In the genomic region with DNA sequence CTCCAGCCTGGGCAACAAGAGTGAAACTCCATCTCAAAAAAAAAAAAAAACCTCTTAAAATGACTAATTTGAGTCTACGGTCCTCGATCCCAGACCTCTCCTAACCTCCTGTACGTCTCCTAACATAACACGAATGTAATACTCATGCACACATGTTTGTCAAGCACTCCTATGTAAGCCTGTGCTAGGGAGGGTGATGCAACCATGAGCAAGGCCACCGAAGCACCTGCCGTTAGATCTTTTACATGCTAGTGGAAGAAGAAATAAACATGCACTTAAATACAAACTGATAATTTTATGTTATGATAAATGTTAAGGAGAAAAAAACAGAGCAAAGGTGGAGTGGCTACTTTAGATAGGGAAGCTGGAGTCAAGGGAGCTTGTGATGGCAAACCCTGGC, we compare ENCODE assay signal across 31 cellular contexts.
"Had no signal": no experiment of that assay in that cellular context is flagged by ENCODE, and none has a peak within 500 bp of the region (broad histone marks: within the 10 kb centered on the region; RNA-seq: fewer than 3 reads in every experiment).

No MANE protein-coding gene starts in this region.

- H3K27ac ChIP-seq: brain microvascular endothelial cell had no signal

- H3K4me3 Mint-ChIP-seq: activated B cell treated with CpG ODN at 0.5 μM for 24 hours; activated CD4-positive, alpha-beta memory T cell treated with anti-CD3 and anti-CD28 coated beads for 36 hours; activated naive CD8-positive, alpha-beta T cell treated with anti-CD3 and anti-CD28 coated beads for 36 hours; activated T-helper 17 cell treated with anti-CD3 and anti-CD28 coated beads, Interleukin-2, amount 50 U/mL, for 72 hours had no signal

- ATAC-seq: activated T-helper 17 cell treated with anti-CD3 and anti-CD28 coated beads, Interleukin-2, amount 50 U/mL, for 72 hours had no signal

- H3K4me1 Mint-ChIP-seq: activated B cell treated with CpG ODN at 0.5 μM for 24 hours; activated naive CD8-positive, alpha-beta T cell treated with anti-CD3 and anti-CD28 coated beads for 36 hours; activated T-helper 17 cell treated with anti-CD3 and anti-CD28 coated beads, Interleukin-2, amount 50 U/mL, for 72 hours had no signal

- H3K36me3 ChIP-seq: brain microvascular endothelial cell had no signal

- DNase-seq: activated B cell treated with CpG ODN at 0.5 μM for 24 hours; activated CD4-positive, alpha-beta memory T cell treated with anti-CD3 and anti-CD28 coated beads for 36 hours; activated CD4-positive, alpha-beta T cell treated with anti-CD3 and anti-CD28 coated beads for 4 hours; activated CD4-positive, alpha-beta T cell treated with anti-CD3 and anti-CD28 coated beads, Interleukin-2, amount 50 U/mL, for 1 hour; activated CD4-positive, CD25-positive, alpha-beta regulatory T cell treated with anti-CD3 and anti-CD28 coated beads, Interleukin-2, amount 50 U/mL, for 72 hours; activated CD8-positive, alpha-beta memory T cell treated with anti-CD3 and anti-CD28 coated beads, Interleukin-2, amount 50 U/mL, for 4 hours; activated effector memory CD4-positive, alpha-beta T cell treated with anti-CD3 and anti-CD28 coated beads, Interleukin-2, amount 50 U/mL, for 16 hours; activated naive CD4-positive, alpha-beta T cell; activated naive CD4-positive, alpha-beta T cell treated with anti-CD3 and anti-CD28 coated beads, Interleukin-2, amount 50 U/mL, for 16 hours; activated naive CD8-positive, alpha-beta T cell treated with anti-CD3 and anti-CD28 coated beads for 36 hours; activated T-cell treated with anti-CD3 and anti-CD28 coated beads, Interleukin-2, amount 50 U/mL, for 48 hours; amniotic stem cell; aorta; brain microvascular endothelial cell; central memory CD4-positive, alpha-beta T cell; NCI-H1105; NCI-H1417 treated with DMSO at 0.1 percent for 48 hours; NCI-H187 treated with DMSO at 0.1 percent for 48 hours; NCI-H2171 treated with DMSO at 0.1 percent for 48 hours; NCI-H2227 treated with DMSO at 0.1 percent for 48 hours; NCI-H446; NCI-H510A treated with DMSO at 0.1 percent for 48 hours; NCI-H526 treated with DMSO at 0.1 percent for 48 hours; NCI-H82; NK-92 treated with Interleukin-12 subunit alpha and Interleukin-12 subunit beta, amount 100 ng/mL, for 24 hours; Right ventricle myocardium superior; SW 1271; T-helper 1 cell; T-helper 2 cell; T-helper 9 cell had no signal

- H3K27ac Mint-ChIP-seq: activated B cell treated with CpG ODN at 0.5 μM for 24 hours; activated CD4-positive, alpha-beta memory T cell treated with anti-CD3 and anti-CD28 coated beads for 36 hours; activated T-helper 17 cell treated with anti-CD3 and anti-CD28 coated beads, Interleukin-2, amount 50 U/mL, for 72 hours had no signal

- H3K27me3 ChIP-seq: brain microvascular endothelial cell had no signal

- H3K27me3 Mint-ChIP-seq: activated B cell treated with CpG ODN at 0.5 μM for 24 hours; activated CD4-positive, alpha-beta memory T cell treated with anti-CD3 and anti-CD28 coated beads for 36 hours; activated naive CD8-positive, alpha-beta T cell treated with anti-CD3 and anti-CD28 coated beads for 36 hours; activated T-helper 17 cell treated with anti-CD3 and anti-CD28 coated beads, Interleukin-2, amount 50 U/mL, for 72 hours had no signal

- H3K9me3 Mint-ChIP-seq: activated B cell treated with CpG ODN at 0.5 μM for 24 hours; activated CD4-positive, alpha-beta memory T cell treated with anti-CD3 and anti-CD28 coated beads for 36 hours; activated naive CD8-positive, alpha-beta T cell treated with anti-CD3 and anti-CD28 coated beads for 36 hours; activated T-helper 17 cell treated with anti-CD3 and anti-CD28 coated beads, Interleukin-2, amount 50 U/mL, for 72 hours had no signal
